Comparison of ENCODE assay signal across 12 cellular contexts in the genomic region with DNA sequence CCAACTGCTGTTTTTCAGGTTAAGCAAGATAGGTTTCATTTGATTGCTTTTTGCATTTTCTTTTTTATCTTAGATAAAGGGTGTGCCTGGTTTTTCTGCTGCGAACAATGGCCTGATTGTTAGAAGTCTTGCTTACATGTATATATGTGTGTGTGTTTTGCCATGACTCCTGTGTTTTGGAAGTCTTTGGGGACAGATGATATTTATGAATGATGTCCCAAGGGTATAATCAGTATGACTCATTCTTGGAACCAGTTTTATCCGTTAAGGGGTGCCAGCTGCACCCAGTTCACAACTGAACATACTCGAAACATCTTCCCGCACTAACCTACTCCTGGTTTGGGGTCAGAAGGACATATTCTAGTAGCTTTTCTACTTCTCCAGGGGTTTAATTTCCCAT.
DNase-seq lines count a peak whose midpoint lies in the region; ATAC-seq lines count a peak whose summit lies in the region.
"Had no signal": no experiment of that assay in that cellular context is flagged by ENCODE, and none has a peak within 500 bp of the region (broad histone marks: within the 10 kb centered on the region; RNA-seq: fewer than 3 reads in every experiment).

No MANE protein-coding gene starts in this region.

- no peak overlapping the region for H3K4me3 ChIP-seq in skin epidermis
- H3K4me3 ChIP-seq: neural progenitor cell had no signal

- ATAC-seq in esophagus mucosa (peak; percentile 93), GM21825 (IDR thresholded peaks at IDR 0.05; ENCODE audit: unreplicated experiment) (no peak), GM21526 (IDR thresholded peaks at IDR 0.05; ENCODE audit: low FRiP score, unreplicated experiment) (no peak), HG03469 (IDR thresholded peaks at IDR 0.05; ENCODE audit: unreplicated experiment) (no peak)

- H3K27ac ChIP-seq in skin epidermis: peak overlapping the region in 17 of 21 experiments; percentile 13 to 75 (median 51)
- H3K27ac ChIP-seq: neural progenitor cell had no signal

- DNase-seq in SIG-M5 treated with dmso at 0.1 percent for 504 hours (lab: John Stamatoyannopoulos, UW; ENCODE audit: unreplicated experiment) (peak; percentile 9), SIG-M5 (lab: John Stamatoyannopoulos, UW) (no peak), RPMI7951 (ENCODE audit: low read depth) (peak; percentile 94)
- DNase-seq: immature natural killer cell, KBM-7, NCI-H510A treated with DMSO at 0.1 percent for 48 hours had no signal
